In genomic region chr7:158818325-158819213, GRCh38 we compare ENCODE assay signal across 8 cellular contexts. TPM values are rescaled to one million over a fixed set of nuclear protein-coding genes. Genes with fewer than 3 reads are reported as not detected.
DNase-seq lines count a peak whose midpoint lies in the region; ATAC-seq lines count a peak whose summit lies in the region.

No MANE protein-coding gene starts in this region.

- peaks cover 92% of the 10 kb centered on the region for H3K4me1 ChIP-seq in CD8-positive, alpha-beta memory T cell (ENCODE audit: insufficient read depth, low read length)
- H3K4me1 ChIP-seq in rectal smooth muscle tissue (ENCODE audit: control insufficient read depth, insufficient read depth, low read length): peaks cover 61% of the 10 kb centered on the region

- peak overlapping the region; percentile 39 for H3K4me3 ChIP-seq in CD8-positive, alpha-beta memory T cell (ENCODE audit: low read length)
- H3K4me3 ChIP-seq in rectal smooth muscle tissue (ENCODE audit: low read length): peak overlapping the region; percentile 65

- intact Hi-C loops in left cardiac atrium (cut with DNase I): loop anchor here in 1 of 2 donors (5.0 kb wide), 1 partner anchor 44 kb away; no protein-coding TSS in a partner anchor

- POLR2A ChIA-PET in CD8-positive, alpha-beta memory T cell (lab: Charles Lee): interaction anchor here (1.4 to 2.1 kb wide), 2 partner anchors 9 to 11 kb away, joined by 3 to 10 read pairs; partner anchors contain the start of gene ESYT2

- peak overlapping the region; percentile 80 to 93 (median 87) for H3K4me3 Mint-ChIP-seq in CD8-positive, alpha-beta memory T cell
- peak overlapping the region; percentile 80 for H3K4me3 Mint-ChIP-seq in activated naive CD8-positive, alpha-beta T cell treated with anti-CD3 and anti-CD28 coated beads, Interleukin-2, amount 50 U/mL, for 24 hours

- H3K9ac ChIP-seq in rectal smooth muscle tissue (ENCODE audit: low read length): peak overlapping the region; percentile 57

- H3K27ac ChIP-seq in CD8-positive, alpha-beta memory T cell (ENCODE audit: low read depth, low read length): peak overlapping the region; percentile 78
- H3K27ac ChIP-seq in rectal smooth muscle tissue (ENCODE audit: low read depth, low read length): peak overlapping the region; percentile 97

- no peaks in the 10 kb centered on the region for H3K27me3 ChIP-seq in CD8-positive, alpha-beta memory T cell (ENCODE audit: insufficient read depth, low read length, poor library complexity, severe bottlenecking)
- no peaks in the 10 kb centered on the region for H3K27me3 ChIP-seq in rectal smooth muscle tissue (ENCODE audit: control insufficient read depth, insufficient read depth, low read length)

- CTCF ChIA-PET in CD8-positive, alpha-beta memory T cell (lab: Charles Lee): interaction anchor here (1.7 to 1.8 kb wide), 2 partner anchors 9 to 11 kb away, joined by 4 to 8 read pairs; partner anchors contain the start of gene ESYT2

- no peaks in the 10 kb centered on the region for H3K36me3 ChIP-seq in CD8-positive, alpha-beta memory T cell (ENCODE audit: insufficient read depth, low read length)
- no peaks in the 10 kb centered on the region for H3K36me3 ChIP-seq in rectal smooth muscle tissue (ENCODE audit: control insufficient read depth, insufficient read depth, low read length)

- peaks cover 4 to 12% (median 4%) of the 10 kb centered on the region in 3 donors for H3K36me3 Mint-ChIP-seq in CD8-positive, alpha-beta memory T cell
- H3K36me3 Mint-ChIP-seq in activated naive CD8-positive, alpha-beta T cell treated with anti-CD3 and anti-CD28 coated beads, Interleukin-2, amount 50 U/mL, for 24 hours (ENCODE audit: low read depth): peaks cover 22% of the 10 kb centered on the region

- H3K27me3 Mint-ChIP-seq in CD8-positive, alpha-beta memory T cell: peaks cover 0 to 4% of the 10 kb centered on the region in 2 donors
- no peaks in the 10 kb centered on the region for H3K27me3 Mint-ChIP-seq in activated naive CD8-positive, alpha-beta T cell treated with anti-CD3 and anti-CD28 coated beads, Interleukin-2, amount 50 U/mL, for 24 hours

- peaks cover 88 to 94% (median 90%) of the 10 kb centered on the region in 3 donors for H3K4me1 Mint-ChIP-seq in CD8-positive, alpha-beta memory T cell
- H3K4me1 Mint-ChIP-seq in activated naive CD8-positive, alpha-beta T cell treated with anti-CD3 and anti-CD28 coated beads, Interleukin-2, amount 50 U/mL, for 24 hours: peaks cover 92% of the 10 kb centered on the region

- ATAC-seq in GM19455 (IDR thresholded peaks at IDR 0.05; ENCODE audit: unreplicated experiment) (peak; percentile 88), HG03521 (IDR thresholded peaks at IDR 0.05; ENCODE audit: unreplicated experiment) (peak; percentile 88), left cardiac atrium (peak; percentile 82 to 92)
- ATAC-seq in activated naive CD8-positive, alpha-beta T cell treated with anti-CD3 and anti-CD28 coated beads, Interleukin-2, amount 50 U/mL, for 24 hours: peak; percentile 78

- H3K9me3 Mint-ChIP-seq in CD8-positive, alpha-beta memory T cell: peaks cover 0 to 2% (median 0%) of the 10 kb centered on the region in 5 donors
- no peaks in the 10 kb centered on the region for H3K9me3 Mint-ChIP-seq in activated naive CD8-positive, alpha-beta T cell treated with anti-CD3 and anti-CD28 coated beads, Interleukin-2, amount 50 U/mL, for 24 hours

- peak; percentile 56 to 89 (median 84) for DNase-seq in CD8-positive, alpha-beta memory T cell
- peak; percentile 98 to 99 for DNase-seq in SW 1271 (lab: John Stamatoyannopoulos, UW)
- DNase-seq in activated naive CD8-positive, alpha-beta T cell treated with anti-CD3 and anti-CD28 coated beads, Interleukin-2, amount 50 U/mL, for 24 hours: peak; percentile 72
- DNase-seq in left cardiac atrium: peak; percentile 94
- no peak for DNase-seq in NCI-H526 treated with DMSO at 0.1 percent for 48 hours (lab: John Stamatoyannopoulos, UW)

- peak overlapping the region; percentile 89 to 100 (median 98) for H3K27ac Mint-ChIP-seq in CD8-positive, alpha-beta memory T cell
- peak overlapping the region; percentile 98 for H3K27ac Mint-ChIP-seq in activated naive CD8-positive, alpha-beta T cell treated with anti-CD3 and anti-CD28 coated beads, Interleukin-2, amount 50 U/mL, for 24 hours

- no peaks in the 10 kb centered on the region for H3K9me3 ChIP-seq in CD8-positive, alpha-beta memory T cell (ENCODE audit: low read length)

RNA-seq across cellular contexts. Expression of gene ESYT2, which starts 10.7 kb away (rescaled TPM):
- 10 to 100 TPM; 55.6 to 56.1 TPM for total RNA-seq in CD8-positive, alpha-beta memory T cell
- polyA plus RNA-seq in CD8-positive, alpha-beta memory T cell: 99.4 TPM
- 10 to 100 TPM; 46.5 to 79.3 TPM for total RNA-seq in left cardiac atrium

RNA-seq across cellular contexts. Expression of gene DYNC2I1, which starts 37.8 kb away (rescaled TPM):
- total RNA-seq in CD8-positive, alpha-beta memory T cell: 10 to 100 TPM in 1 of 2 experiments, 1 to 10 TPM in 1; 9.8 to 10.6 TPM
- 22.7 TPM for polyA plus RNA-seq in CD8-positive, alpha-beta memory T cell
- total RNA-seq in left cardiac atrium: 10 to 100 TPM; 22.0 to 33.5 TPM
